Comparison of ENCODE assay signal across 16 cellular contexts in the genomic region with DNA sequence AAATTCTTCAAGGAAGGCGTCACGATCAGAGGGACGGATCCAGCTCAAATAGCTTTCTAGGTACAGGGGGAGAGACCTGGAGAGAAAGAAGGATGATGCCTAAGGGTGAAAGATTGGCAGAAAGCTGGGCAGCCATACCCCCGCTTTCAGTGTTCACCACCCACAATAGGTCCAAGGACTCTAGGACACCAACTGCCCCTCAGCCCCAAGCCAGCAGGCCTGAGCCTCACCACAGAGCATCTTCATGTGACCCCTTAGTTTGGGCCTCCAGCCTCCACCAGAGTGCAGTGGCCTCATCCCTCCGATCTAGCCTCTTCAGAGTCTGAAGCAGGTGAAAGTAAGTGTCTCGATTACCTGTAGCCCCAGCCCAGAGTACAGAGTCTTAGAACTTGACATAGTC.
"Had no signal": no experiment of that assay in that cellular context is flagged by ENCODE, and none has a peak within 500 bp of the region (broad histone marks: within the 10 kb centered on the region; RNA-seq: fewer than 3 reads in every experiment).

No MANE protein-coding gene starts in this region.

- H3K4me3 ChIP-seq: skin epidermis, transverse colon had no signal

- ATAC-seq: activated T-cell treated with anti-CD3 and anti-CD28 coated beads, Interleukin-2, amount 50 U/mL, for 72 hours; effector memory CD8-positive, alpha-beta T cell; stimulated activated naive CD8-positive, alpha-beta T cell treated with anti-CD3 and anti-CD28 coated beads, Interleukin-15, Interleukin-2, amounts not matched to agents 100 U/mL and 50 U/mL, for 24 hours had no signal

- H3K9ac ChIP-seq: parathyroid adenoma had no signal

- H3K9me3 ChIP-seq: transverse colon had no signal

- H2AFZ ChIP-seq: parathyroid adenoma had no signal

- H3K27me3 Mint-ChIP-seq: effector memory CD8-positive, alpha-beta T cell had no signal

- H3K36me3 ChIP-seq: transverse colon had no signal

- FAIRE-seq: astrocyte, frontal cortex had no signal

- H3K27me3 ChIP-seq: transverse colon had no signal

- H3K9me3 Mint-ChIP-seq: activated T-cell treated with anti-CD3 and anti-CD28 coated beads, Interleukin-2, amount 50 U/mL, for 72 hours; effector memory CD8-positive, alpha-beta T cell; immature natural killer cell had no signal

- DNase-seq: activated CD4-positive, CD25-positive, alpha-beta regulatory T cell treated with anti-CD3 and anti-CD28 coated beads, Interleukin-2, amount 50 U/mL, for 72 hours; activated T-cell treated with anti-CD3 and anti-CD28 coated beads, Interleukin-2, amount 50 U/mL, for 72 hours; dermis blood vessel endothelial cell; effector memory CD8-positive, alpha-beta T cell; head of caudate nucleus; immature natural killer cell; mesendoderm; retina; stimulated activated CD4-positive, alpha-beta T cell treated with anti-CD3 and anti-CD28 coated beads, Interleukin-4, amount 100 ng/mL, for 24 hours; stimulated activated naive CD8-positive, alpha-beta T cell treated with anti-CD3 and anti-CD28 coated beads, Interleukin-15, Interleukin-2, amounts not matched to agents 100 U/mL and 50 U/mL, for 24 hours; T1000; transverse colon had no signal

- H3K27ac ChIP-seq: parathyroid adenoma had no signal
